Comparison of ENCODE assay signal across 8 cellular contexts in genomic region chr3:190566043-190566933, GRCh38. TPM values are rescaled to one million over a fixed set of nuclear protein-coding genes. Genes with fewer than 3 reads are reported as not detected.
DNase-seq lines count a peak whose midpoint lies in the region; ATAC-seq and TF ChIP-seq lines count a peak whose summit lies in the region.

No MANE protein-coding gene starts in this region.

- peak; percentile 98 for DNase-seq in NCI-H524 treated with DMSO at 0.1 percent for 48 hours (lab: John Stamatoyannopoulos, UW)
- peak; percentile 70 for DNase-seq in activated T-helper 2 cell treated with anti-CD3 and anti-CD28 coated beads, Interferon-gamma antibody, Interleukin-2, Interleukin-4, amounts not matched to agents 10 μg/mL and 5 μg/mL and 100 μg/mL, durations not matched to agents 14 hours and 24 hours and 36 hours (ENCODE audit: low spot score)
- peak in 37 of 42 donors; percentile 8 to 84 (median 51) for DNase-seq in head of caudate nucleus
- peak; percentile 74 to 80 for DNase-seq in psoas muscle
- no peak for DNase-seq in RPMI8226
- no peak for DNase-seq in COLO668 (lab: John Stamatoyannopoulos, UW; ENCODE audit: unreplicated experiment)

- H3K9me3 Mint-ChIP-seq in activated T-helper 2 cell treated with anti-CD3 and anti-CD28 coated beads, Interferon-gamma antibody, Interleukin-2, Interleukin-4, amounts not matched to agents 10 μg/mL and 5 μg/mL and 100 μg/mL, durations not matched to agents 14 hours and 24 hours and 36 hours: peaks cover 10% of the 10 kb centered on the region

- H3K4me1 ChIP-seq in psoas muscle: no peaks in the 10 kb centered on the region

- peaks cover 81% of the 10 kb centered on the region for H3K4me1 Mint-ChIP-seq in activated T-helper 2 cell treated with anti-CD3 and anti-CD28 coated beads, Interferon-gamma antibody, Interleukin-2, Interleukin-4, amounts not matched to agents 10 μg/mL and 5 μg/mL and 100 μg/mL, durations not matched to agents 14 hours and 24 hours and 36 hours (ENCODE audit: low read depth)

- H3K4me3 ChIP-seq in psoas muscle: no peak overlapping the region

- H3K9me3 ChIP-seq in psoas muscle: no peaks in the 10 kb centered on the region

- peaks cover 72% of the 10 kb centered on the region for H3K36me3 Mint-ChIP-seq in activated T-helper 2 cell treated with anti-CD3 and anti-CD28 coated beads, Interferon-gamma antibody, Interleukin-2, Interleukin-4, amounts not matched to agents 10 μg/mL and 5 μg/mL and 100 μg/mL, durations not matched to agents 14 hours and 24 hours and 36 hours (ENCODE audit: low read depth)

- no peaks in the 10 kb centered on the region for H3K27me3 ChIP-seq in psoas muscle (ENCODE audit: insufficient read depth in 3 of 3, low read length in 2 of 3)

- peak overlapping the region; percentile 38 for H3K4me3 Mint-ChIP-seq in activated T-helper 2 cell treated with anti-CD3 and anti-CD28 coated beads, Interferon-gamma antibody, Interleukin-2, Interleukin-4, amounts not matched to agents 10 μg/mL and 5 μg/mL and 100 μg/mL, durations not matched to agents 14 hours and 24 hours and 36 hours (ENCODE audit: low read depth)

- no peak for TF ChIP-seq CTCF in psoas muscle (IDR thresholded peaks at IDR 0.05)

- no peaks in the 10 kb centered on the region for H3K36me3 ChIP-seq in psoas muscle (ENCODE audit: insufficient read depth in 1 of 2, low read depth in 1 of 2)

- 26 to 40% (median 29%) methylated on average over 6 of the region's 6 CpGs for WGBS in psoas muscle, 3 donors

- peak overlapping the region; percentile 91 for H3K27ac Mint-ChIP-seq in activated T-helper 2 cell treated with anti-CD3 and anti-CD28 coated beads, Interferon-gamma antibody, Interleukin-2, Interleukin-4, amounts not matched to agents 10 μg/mL and 5 μg/mL and 100 μg/mL, durations not matched to agents 14 hours and 24 hours and 36 hours

- H3K27ac ChIP-seq in psoas muscle: peak overlapping the region; percentile 71

- ATAC-seq in GM21447 (IDR thresholded peaks at IDR 0.05; ENCODE audit: unreplicated experiment) (peak; percentile 60), psoas muscle (peak; percentile 87 to 95 (median 92)), HG02623 (IDR thresholded peaks at IDR 0.05; ENCODE audit: unreplicated experiment) (no peak)

- H3K27me3 Mint-ChIP-seq in activated T-helper 2 cell treated with anti-CD3 and anti-CD28 coated beads, Interferon-gamma antibody, Interleukin-2, Interleukin-4, amounts not matched to agents 10 μg/mL and 5 μg/mL and 100 μg/mL, durations not matched to agents 14 hours and 24 hours and 36 hours (ENCODE audit: low read depth): no peaks in the 10 kb centered on the region

- intact Hi-C loops in activated T-helper 2 cell treated with anti-CD3 and anti-CD28 coated beads, Interferon-gamma antibody, Interleukin-2, Interleukin-4, amounts not matched to agents 10 μg/mL and 5 μg/mL and 100 μg/mL, durations not matched to agents 14 hours and 24 hours and 36 hours (cut with micrococcal nuclease): loop anchor here (1.0 kb wide), 1 partner anchor 11 kb away; no protein-coding TSS in a partner anchor
- intact Hi-C loops in head of caudate nucleus (cut with DNase I) (no loop called here), psoas muscle (cut with DNase I) (no loop called here)

RNA-seq across cellular contexts. Expression of gene IL1RAP, which starts 52.4 kb away (rescaled TPM):
- 34.5 and 38.6 TPM in 2 replicates for total RNA-seq in activated T-helper 2 cell treated with anti-CD3 and anti-CD28 coated beads, Interferon-gamma antibody, Interleukin-2, Interleukin-4, amounts not matched to agents 10 μg/mL and 5 μg/mL and 100 μg/mL, durations not matched to agents 14 hours and 24 hours and 36 hours
- 1 to 10 TPM; 2.1 to 5.2 (median 4.6) TPM for total RNA-seq in psoas muscle
- 1 to 10 TPM in 2 of 3 donors, under 1 TPM in 1; 0.70 to 6.3 (median 1.1) TPM for polyA plus RNA-seq in psoas muscle

Comparison
In these comparisons a context has a peak if more than half of its experiments do, and no peak if none do; other contexts are left out.
1. DNase-seq: peak in NCI-H524 treated with DMSO at 0.1 percent for 48 hours (single experiment), activated T-helper 2 cell treated with anti-CD3 and anti-CD28 coated beads, Interferon-gamma antibody, Interleukin-2, Interleukin-4, amounts not matched to agents 10 μg/mL and 5 μg/mL and 100 μg/mL, durations not matched to agents 14 hours and 24 hours and 36 hours (single experiment), head of caudate nucleus (37 of 42) and psoas muscle (2 of 2); none in RPMI8226 (single experiment) and COLO668 (single experiment).